Comparison of ENCODE assay signal across 8 cellular contexts in the genomic region with DNA sequence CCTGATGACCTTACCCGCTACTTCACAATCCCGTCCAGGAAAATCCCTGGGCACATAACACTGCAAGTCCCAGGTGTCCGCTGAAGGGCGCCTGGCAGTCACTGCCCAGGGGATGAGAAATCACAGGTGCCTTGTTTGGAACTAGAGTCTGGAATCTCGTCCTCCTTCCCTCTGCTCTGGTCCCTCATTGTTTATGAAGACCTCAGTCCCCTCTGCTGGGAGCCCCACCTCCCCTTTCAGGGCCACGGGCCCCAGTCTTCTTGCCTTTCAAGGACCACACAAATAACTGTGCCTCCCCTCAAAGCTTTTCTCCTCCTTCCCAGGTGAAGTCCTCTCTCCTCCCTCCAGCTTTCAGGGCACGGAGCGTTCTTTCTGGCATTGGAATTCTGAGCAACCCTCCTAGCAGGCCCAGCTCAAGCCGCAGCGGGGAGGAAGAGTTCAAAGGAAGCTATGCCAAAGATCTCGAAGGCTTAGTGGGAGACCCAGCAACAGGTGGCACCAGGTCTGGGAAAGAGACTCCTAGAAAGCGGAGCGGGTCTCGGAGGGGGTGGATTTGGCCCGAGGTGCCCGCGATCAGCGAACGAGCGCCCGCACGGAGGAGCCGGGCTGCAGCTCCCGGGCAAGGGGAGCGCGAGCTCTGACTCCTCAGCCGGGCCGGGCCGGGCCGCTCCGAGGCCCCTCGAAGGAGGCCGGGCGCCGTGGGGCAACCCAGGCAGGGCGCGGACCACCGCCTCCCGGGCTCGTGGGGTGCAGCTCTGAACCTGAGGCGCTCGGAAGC. TPM values are rescaled to one million over a fixed set of nuclear protein-coding genes. Genes with fewer than 3 reads are reported as not detected.
A peak's percentile ranks its signal among the peaks of the same experiment; 100 is the strongest.
DNase-seq lines count a peak whose midpoint lies in the region; ATAC-seq and TF ChIP-seq lines count a peak whose summit lies in the region.
"Not testable (repeated sequence)": the region's sequence is repeated elsewhere in the genome, so short reads cannot be mapped to it uniquely, and the experiment has no call there.

No MANE protein-coding gene starts in this region.

- not testable (repeated sequence) for H3K27me3 Mint-ChIP-seq in natural killer cell (ENCODE audit: low read depth in 2 of 2)

- DNase-seq in DMS 273 (lab: John Stamatoyannopoulos, UW; ENCODE audit: unreplicated experiment), result peak; percentile 69
- peak in 1 of 2 experiments; percentile 19 for DNase-seq in HAP-1 (ENCODE audit: low spot score in 2 of 2)
- DNase-seq in NB4 (ENCODE audit: low read depth); left cardiac atrium; natural killer cell: not testable (repeated sequence)
- peak; percentile 11 to 15 for DNase-seq in activated CD4-positive, alpha-beta T cell treated with anti-CD3 and anti-CD28 coated beads for 4 hours
- peak; percentile 28 for DNase-seq in mammary epithelial cell
- DNase-seq in stomach, result peak; percentile 44

- BruUV-seq in mammary epithelial cell (replicated peaks; lab: Mats Ljungman, UMichigan), result not testable (repeated sequence)

- dilution Hi-C loops in mammary epithelial cell (cut with HindIII; ENCODE audit: low sequenced_read_pairs), result not testable (repeated sequence)

- WGBS in mammary epithelial cell (ENCODE audit: low coverage, missing lambda C conversion rate), result 41% methylated on average over 11 of the region's 42 CpGs
- 4 to 10% (median 7%) methylated on average over 21 to 42 of the region's 42 CpGs for WGBS in stomach, 5 donors

- not testable (repeated sequence) for H3K36me3 ChIP-seq in HAP-1 (replicated peaks); mammary epithelial cell (ENCODE audit: insufficient read depth, low read length); stomach

- ATAC-seq in left cardiac atrium (peak; percentile 44 to 66), natural killer cell (peak in 2 of 3 donors; percentile 8 to 19)

- H3K4me3 ChIP-seq in HAP-1, result peak overlapping the region; percentile 97
- peak overlapping the region; percentile 71 for H3K4me3 ChIP-seq in NB4 (ENCODE audit: low read depth, low read length)
- peak overlapping the region; percentile 70 to 81 (median 73) for H3K4me3 ChIP-seq in mammary epithelial cell (replicated peaks in 1 of 3; ENCODE audit: insufficient read depth in 1 of 3, low read depth in 2 of 3, low read length in 3 of 3)
- peak overlapping the region; percentile 66 to 95 (median 86) for H3K4me3 ChIP-seq in stomach

- peak overlapping the region; percentile 71 for H3K9ac ChIP-seq in mammary epithelial cell (ENCODE audit: insufficient read depth, low read length)

- H3K9me3 ChIP-seq in HAP-1; mammary epithelial cell (replicated peaks; ENCODE audit: insufficient read depth, low read length); stomach: not testable (repeated sequence)

- CTCF ChIA-PET in mammary epithelial cell (lab: Charles Lee; ENCODE audit: low non-redundant PET), result interaction anchor here (0.6 to 1.4 kb wide), 5 partner anchors 31 to 392 kb away, joined by 3 to 22 read pairs (median 4); no protein-coding TSS in a partner anchor

- not testable (repeated sequence) for H3K27me3 ChIP-seq in HAP-1 (ENCODE audit: low read depth); mammary epithelial cell (ENCODE audit: insufficient read depth, low read length); stomach

- H3K4me2 ChIP-seq in mammary epithelial cell (ENCODE audit: insufficient read depth, low read depth, low read length), result peak overlapping the region; percentile 97

- H4K20me1 ChIP-seq in mammary epithelial cell (ENCODE audit: insufficient read depth, low read length), result not testable (repeated sequence)

- not testable (repeated sequence) for H3K4me1 ChIP-seq in HAP-1; mammary epithelial cell (ENCODE audit: insufficient read depth, low read length)
- peaks cover 4 to 16% (median 7%) of the 10 kb centered on the region in 4 donors for H3K4me1 ChIP-seq in stomach

- not testable (repeated sequence) for TF ChIP-seq EP300 in stomach (IDR thresholded peaks at IDR 0.05)

- not testable (repeated sequence) for TF ChIP-seq CTCF in NB4 (IDR thresholded peaks at IDR 0.05; ENCODE audit: low read depth, low read length); mammary epithelial cell (conservative IDR thresholded peaks at IDR 0.05 in 1 of 2, IDR thresholded peaks at IDR 0.05 in 1 of 2; ENCODE audit: extremely low read depth in 1 of 2, insufficient read depth in 1 of 2, low read depth in 1 of 2, low read length in 2 of 2); natural killer cell (IDR thresholded peaks at IDR 0.05); stomach (IDR thresholded peaks at IDR 0.05)

- H2AFZ ChIP-seq in mammary epithelial cell (ENCODE audit: low read depth, low read length), result peak overlapping the region; percentile 90

- H3K27ac ChIP-seq in mammary epithelial cell (ENCODE audit: insufficient read depth, low read depth, low read length), result peak overlapping the region; percentile 61
- peak overlapping the region; percentile 85 to 97 (median 94) for H3K27ac ChIP-seq in stomach

- peak overlapping the region; percentile 78 for H3K4me3 Mint-ChIP-seq in natural killer cell

- H3K9me3 Mint-ChIP-seq in natural killer cell, result not testable (repeated sequence)

- in situ Hi-C loops in HAP-1 (cut with MboI; ENCODE audit: low sequenced_read_pairs), result not testable (repeated sequence)
- in situ Hi-C loops in mammary epithelial cell (cut with MboI; ENCODE audit: low sequenced_read_pairs in 2 of 2), result loop anchor here in 1 of 2 donors (5.0 kb wide), 1 partner anchor 34 kb away; no protein-coding TSS in a partner anchor

- peaks cover 10 to 12% of the 10 kb centered on the region in 2 donors for H3K4me1 Mint-ChIP-seq in natural killer cell

- intact Hi-C loops in mammary epithelial cell (cut with micrococcal nuclease); left cardiac atrium (cut with DNase I); stomach (cut with DNase I; ENCODE audit: low total_unique reads): not testable (repeated sequence)
- intact Hi-C loops in natural killer cell (cut with micrococcal nuclease), result loop anchor here (2.0 kb wide), 1 partner anchor 106 kb away; the partner anchor contains the start of gene ADAT1

- peak overlapping the region; percentile 48 to 97 for H3K27ac Mint-ChIP-seq in natural killer cell

- TF ChIP-seq POLR2A in NB4 (IDR thresholded peaks at IDR 0.05; ENCODE audit: extremely low read depth, insufficient read length); stomach (IDR thresholded peaks at IDR 0.05): not testable (repeated sequence)

- H3K79me2 ChIP-seq in mammary epithelial cell (ENCODE audit: insufficient read depth, low read length), result not testable (repeated sequence)

- not testable (repeated sequence) for H3K36me3 Mint-ChIP-seq in natural killer cell

RNA-seq across cellular contexts. Expression of gene CHST5, which starts 19.5 kb away (rescaled TPM):
- under 1 TPM; 0.17 to 0.24 TPM for total RNA-seq in mammary epithelial cell
- 0.01 TPM for polyA plus RNA-seq in mammary epithelial cell
- not detected for polyA minus RNA-seq in mammary epithelial cell
- under 1 TPM in 1 of 2 donors, not detected in 1; 0.37 TPM for total RNA-seq in left cardiac atrium
- total RNA-seq in natural killer cell, result not detected
- 10 to 100 TPM in 1 of 5 donors, 1 to 10 TPM in 3, not detected in 1; 1.1 to 23.2 (median 3.0) TPM for total RNA-seq in stomach
- under 1 TPM in 1 of 3 donors, not detected in 2; 0.05 TPM for polyA plus RNA-seq in stomach

RNA-seq across cellular contexts. Expression of gene CHST6, which starts 21.1 kb away (rescaled TPM):
- 1 to 10 TPM; 1.3 to 8.0 TPM for total RNA-seq in mammary epithelial cell
- 4.7 TPM for polyA plus RNA-seq in mammary epithelial cell
- polyA minus RNA-seq in mammary epithelial cell, result 7.5 TPM
- total RNA-seq in left cardiac atrium, result 1 to 10 TPM; 4.4 to 4.6 TPM
- not detected for total RNA-seq in natural killer cell
- under 1 TPM in 2 of 5 donors, not detected in 3; 0.29 to 0.73 TPM for total RNA-seq in stomach
- under 1 TPM in 1 of 3 donors, not detected in 2; 0.23 TPM for polyA plus RNA-seq in stomach

RNA-seq across cellular contexts. Expression of gene TMEM231, which starts 39.7 kb away (rescaled TPM):
- 10 to 100 TPM; 13.8 to 21.2 TPM for total RNA-seq in mammary epithelial cell
- 27.8 TPM for polyA plus RNA-seq in mammary epithelial cell
- 23.9 TPM for polyA minus RNA-seq in mammary epithelial cell
- total RNA-seq in left cardiac atrium, result 1 to 10 TPM; 5.6 to 7.3 TPM
- 1 to 10 TPM; 2.1 to 2.7 (median 2.4) TPM for total RNA-seq in natural killer cell
- total RNA-seq in stomach, result 10 to 100 TPM in 2 of 5 donors, 1 to 10 TPM in 2, not detected in 1; 4.6 to 14.1 (median 11.2) TPM
- 1 to 10 TPM; 1.1 to 2.9 (median 1.5) TPM for polyA plus RNA-seq in stomach

RNA-seq across cellular contexts. Expression of gene GABARAPL2, which starts 49.8 kb away (rescaled TPM):
- total RNA-seq in mammary epithelial cell, result 10 to 100 TPM; 41.2 to 63.2 TPM
- 76.8 TPM for polyA plus RNA-seq in mammary epithelial cell
- 49.6 TPM for polyA minus RNA-seq in mammary epithelial cell
- total RNA-seq in left cardiac atrium, result 100 to 1,000 TPM; 172 to 180 TPM
- total RNA-seq in natural killer cell, result 10 to 100 TPM; 66.2 to 74.0 (median 71.3) TPM
- total RNA-seq in stomach, result 100 to 1,000 TPM in 2 of 5 donors, 10 to 100 TPM in 3; 29.8 to 192 (median 81.4) TPM
- 100 to 1,000 TPM in 2 of 3 donors, 10 to 100 TPM in 1; 83.4 to 198 (median 171) TPM for polyA plus RNA-seq in stomach

RNA-seq across cellular contexts. Expression of gene TMEM170A, which starts 51.9 kb away (rescaled TPM):
- total RNA-seq in mammary epithelial cell (10 to 100 TPM; 12.5 to 15.6 TPM), left cardiac atrium (10 to 100 TPM in 1 of 2 donors, 1 to 10 TPM in 1; 10.0 to 12.2 TPM), natural killer cell (10 to 100 TPM; 51.5 to 61.0 (median 53.9) TPM), stomach (100 to 1,000 TPM in 1 of 5 donors, 10 to 100 TPM in 3, 1 to 10 TPM in 1; 7.6 to 134 (median 12.0) TPM)
- polyA plus RNA-seq in mammary epithelial cell (12.2 TPM), stomach (1 to 10 TPM; 3.6 to 4.1 (median 3.7) TPM)
- 33.8 TPM for polyA minus RNA-seq in mammary epithelial cell
